ENCODE assay signal across 14 cellular contexts in the genomic region with DNA sequence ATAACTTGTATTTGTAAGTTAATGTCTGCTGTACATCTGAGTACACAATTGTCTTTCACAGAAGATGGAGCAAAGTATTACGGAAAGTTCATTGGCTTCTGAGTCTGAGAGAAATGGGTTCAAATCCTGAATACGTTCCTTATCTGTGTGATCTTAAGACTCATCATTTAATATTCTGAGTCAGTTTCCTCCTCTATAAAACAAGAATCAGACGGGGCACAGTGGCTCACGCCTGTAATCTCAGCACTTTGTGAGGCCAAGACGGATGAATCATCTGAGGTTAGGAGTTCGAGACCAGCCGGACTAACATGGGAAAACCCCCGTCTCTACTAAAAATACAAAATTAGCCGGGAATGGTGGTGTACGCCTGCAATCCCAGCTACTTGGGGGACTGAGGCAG. TPM values are rescaled to one million over a fixed set of nuclear protein-coding genes. Genes with fewer than 3 reads are reported as not detected.
A peak's percentile ranks its signal among the peaks of the same experiment; 100 is the strongest.
DNase-seq lines count a peak whose midpoint lies in the region; ATAC-seq and TF ChIP-seq lines count a peak whose summit lies in the region.
"Had no signal": no experiment of that assay in that cellular context is flagged by ENCODE, and none has a peak within 500 bp of the region (broad histone marks: within the 10 kb centered on the region; RNA-seq: fewer than 3 reads in every experiment).

No MANE protein-coding gene starts in this region.

- no peaks in the 10 kb centered on the region for H3K27me3 ChIP-seq in subcutaneous abdominal adipose tissue (ENCODE audit: control insufficient read depth in 5 of 5, insufficient read depth in 4 of 5, low read length in 5 of 5)

- H3K9me3 ChIP-seq in subcutaneous abdominal adipose tissue (ENCODE audit: control insufficient read depth in 5 of 5, low read length in 5 of 5) = no peaks in the 10 kb centered on the region

- H3K9ac ChIP-seq in subcutaneous abdominal adipose tissue (ENCODE audit: low read length in 5 of 5) = no peak overlapping the region
- H3K9ac ChIP-seq: parathyroid adenoma had no signal

- TF ChIP-seq CTCF in astrocyte of the spinal cord (IDR thresholded peaks at IDR 0.05; ENCODE audit: low read depth, low read length) = no peak

- ATAC-seq in GM21390 (IDR thresholded peaks at IDR 0.05; ENCODE audit: unreplicated experiment) = no peak

- POLR2A ChIA-PET in HEK293T (lab: Yijun Ruan, JAX) = no interaction called here

- in situ Hi-C loops in astrocyte of the spinal cord (cut with HindIII; ENCODE audit: low sequenced_read_pairs) = no loop called here

- CTCF ChIA-PET in HEK293T (lab: Yijun Ruan, JAX) = interaction anchor here (1.3 kb wide), 1 partner anchor 55 kb away, joined by 3 read pairs; no protein-coding TSS in a partner anchor

- H3K27ac ChIP-seq in subcutaneous abdominal adipose tissue (ENCODE audit: low read depth, low read length) = peak overlapping the region; percentile 88
- H3K27ac ChIP-seq: parathyroid adenoma, VCaP had no signal

- peak; percentile 93 for DNase-seq in M059J (ENCODE audit: low read depth)
- peak; percentile 65 for DNase-seq in astrocyte of the spinal cord (ENCODE audit: low read depth, low spot score)
- DNase-seq in glomerular visceral epithelial cell (ENCODE audit: extremely low spot score) = peak; percentile 66
- DNase-seq in HuH-7 (ENCODE audit: low spot score) = no peak
- DNase-seq in HEK293T (ENCODE audit: extremely low spot score) = no peak
- DNase-seq in NCI-H1417 treated with DMSO at 0.1 percent for 48 hours (lab: John Stamatoyannopoulos, UW) = no peak
- DNase-seq: activated CD8-positive, alpha-beta memory T cell treated with anti-CD3 and anti-CD28 coated beads for 24 hours; activated effector memory CD4-positive, alpha-beta T cell treated with Interleukin-2 at 50 U/mL for 16 hours; effector CD8-positive, alpha-beta T cell; KBM-7 had no signal

- no peaks in the 10 kb centered on the region for H3K36me3 ChIP-seq in subcutaneous abdominal adipose tissue (ENCODE audit: control insufficient read depth in 5 of 5, insufficient read depth in 5 of 5, low read length in 5 of 5)

- H3K4me3 ChIP-seq in astrocyte of the spinal cord (ENCODE audit: low read depth, low read length) (no peak overlapping the region), subcutaneous abdominal adipose tissue (ENCODE audit: low read depth in 1 of 5, low read length in 5 of 5) (no peak overlapping the region)

- peaks cover 0 to 48% (median 26%) of the 10 kb centered on the region in 5 donors for H3K4me1 ChIP-seq in subcutaneous abdominal adipose tissue (ENCODE audit: control insufficient read depth in 5 of 5, insufficient read depth in 5 of 5, low read length in 5 of 5)
- H3K4me1 ChIP-seq: parathyroid adenoma had no signal

TF ChIP-seq in HEK293T, 16 proteins besides CTCF, POLR2A, EP300 and RAD21:
- TF ChIP-seq NFRKB (IDR thresholded peaks at IDR 0.05) = no peak
- TF ChIP-seq FOXM1 (IDR thresholded peaks at IDR 0.05; ENCODE audit: borderline replicate concordance) = no peak
- TF ChIP-seq, protein P1, sequence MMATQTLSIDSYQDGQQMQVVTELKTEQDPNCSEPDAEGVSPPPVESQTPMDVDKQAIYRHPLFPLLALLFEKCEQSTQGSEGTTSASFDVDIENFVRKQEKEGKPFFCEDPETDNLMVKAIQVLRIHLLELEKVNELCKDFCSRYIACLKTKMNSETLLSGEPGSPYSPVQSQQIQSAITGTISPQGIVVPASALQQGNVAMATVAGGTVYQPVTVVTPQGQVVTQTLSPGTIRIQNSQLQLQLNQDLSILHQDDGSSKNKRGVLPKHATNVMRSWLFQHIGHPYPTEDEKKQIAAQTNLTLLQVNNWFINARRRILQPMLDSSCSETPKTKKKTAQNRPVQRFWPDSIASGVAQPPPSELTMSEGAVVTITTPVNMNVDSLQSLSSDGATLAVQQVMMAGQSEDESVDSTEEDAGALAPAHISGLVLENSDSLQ (IDR thresholded peaks at IDR 0.05) = no peak
- TF ChIP-seq FOXA1 (IDR thresholded peaks at IDR 0.05) = no peak
- no peak for TF ChIP-seq TARDBP (IDR thresholded peaks at IDR 0.05)
- no peak for TF ChIP-seq HDGF (IDR thresholded peaks at IDR 0.05; ENCODE audit: borderline replicate concordance)
- TF ChIP-seq BHLHE40 (IDR thresholded peaks at IDR 0.05; ENCODE audit: borderline replicate concordance) = no peak
- TF ChIP-seq ELF4 (IDR thresholded peaks at IDR 0.05) = no peak
- no peak for TF ChIP-seq SP1 (IDR thresholded peaks at IDR 0.05)
- no peak for TF ChIP-seq FOXK2 (IDR thresholded peaks at IDR 0.05)
- TF ChIP-seq ARNT (IDR thresholded peaks at IDR 0.05) = no peak
- no peak for TF ChIP-seq CTBP1 (IDR thresholded peaks at IDR 0.05; ENCODE audit: borderline replicate concordance)
- TF ChIP-seq L3MBTL2 (conservative IDR thresholded peaks at IDR 0.05) = no peak
- no peak for TF ChIP-seq ZNF384 (IDR thresholded peaks at IDR 0.05)
- TF ChIP-seq SUZ12 (IDR thresholded peaks at IDR 0.05) = no peak
- no peak for TF ChIP-seq LEF1 (IDR thresholded peaks at IDR 0.05; ENCODE audit: borderline replicate concordance)

RNA-seq across cellular contexts. Expression of a gene that starts 57.8 kb away (rescaled TPM):
- 44.7 and 81.9 TPM in 2 replicates for total RNA-seq in M059J (2014; rRNA removed; shearing (Covaris generic))

Comparison
In these comparisons a context has a peak if more than half of its experiments do, and no peak if none do; other contexts are left out.
1. DNase-seq: peak in M059J (single experiment), astrocyte of the spinal cord (single experiment) and glomerular visceral epithelial cell (single experiment); none in HuH-7 (single experiment), HEK293T (single experiment) and NCI-H1417 treated with DMSO at 0.1 percent for 48 hours (single experiment).